Comparison of ENCODE assay signal across 1 cellular context in the genomic region with DNA sequence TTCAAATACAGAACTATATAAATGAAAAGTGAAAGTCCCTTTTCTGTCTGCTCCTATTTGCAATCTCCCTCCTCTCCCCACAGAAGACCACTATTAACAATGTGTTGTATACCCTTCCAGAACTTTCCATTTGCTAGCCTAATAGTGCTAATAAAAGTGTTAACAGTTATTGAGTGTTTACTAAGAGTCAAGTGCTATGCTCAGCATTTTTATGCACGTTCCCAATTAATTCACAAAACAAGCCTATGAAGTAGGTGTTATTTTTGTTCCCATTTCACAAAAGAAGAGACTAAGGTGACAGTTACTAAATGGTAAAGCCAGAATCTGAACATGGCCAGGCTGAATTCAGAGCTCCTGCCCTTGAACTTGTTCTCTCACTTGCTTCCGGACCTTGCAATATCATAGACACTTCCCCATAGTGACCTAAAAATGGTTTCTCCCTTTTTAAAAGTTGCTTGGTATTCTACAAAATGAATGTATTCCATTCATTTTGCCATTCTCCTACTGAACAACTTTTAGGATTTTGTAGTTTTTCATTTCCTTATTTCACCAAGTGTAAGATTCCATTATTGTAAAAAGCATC.
TF ChIP-seq lines count a peak whose summit lies in the region.

No MANE protein-coding gene starts in this region.

TF ChIP-seq in HCT116, 20 proteins besides CTCF, POLR2A, EP300 and RAD21 (continued from another document):
- TF ChIP-seq, protein P1, sequence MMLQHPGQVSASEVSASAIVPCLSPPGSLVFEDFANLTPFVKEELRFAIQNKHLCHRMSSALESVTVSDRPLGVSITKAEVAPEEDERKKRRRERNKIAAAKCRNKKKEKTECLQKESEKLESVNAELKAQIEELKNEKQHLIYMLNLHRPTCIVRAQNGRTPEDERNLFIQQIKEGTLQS (IDR thresholded peaks at IDR 0.05): no peak
- TF ChIP-seq JUND (IDR thresholded peaks at IDR 0.05): no peak
- no peak for TF ChIP-seq YY1 (IDR thresholded peaks at IDR 0.05; ENCODE audit: extremely low read depth, insufficient replicate concordance, low read depth, low read length)
- no peak for TF ChIP-seq SRF (IDR thresholded peaks at IDR 0.05; ENCODE audit: low read depth)
- TF ChIP-seq MAX (IDR thresholded peaks at IDR 0.05): no peak
- no peak for TF ChIP-seq FOSL1 (IDR thresholded peaks at IDR 0.05; ENCODE audit: low read depth)
- TF ChIP-seq CBX3 (IDR thresholded peaks at IDR 0.05; ENCODE audit: low read depth): no peak
- TF ChIP-seq ZNF274 (IDR thresholded peaks at IDR 0.05; ENCODE audit: low read depth, low read length): no peak
- TF ChIP-seq REST (IDR thresholded peaks at IDR 0.05; ENCODE audit: low read depth): no peak
- TF ChIP-seq ELF1 (IDR thresholded peaks at IDR 0.05; ENCODE audit: borderline replicate concordance, low read depth): no peak
- TF ChIP-seq EGR1 (IDR thresholded peaks at IDR 0.05; ENCODE audit: low read depth): no peak
- no peak for TF ChIP-seq EZH2 (IDR thresholded peaks at IDR 0.05)
TF ChIP-seq in HCT116: peak in this region for 0.
